ENCODE assay signal across 8 cellular contexts in genomic region chr13:40060318-40061007, GRCh38.
A peak's percentile ranks its signal among the peaks of the same experiment; 100 is the strongest.
DNase-seq lines count a peak whose midpoint lies in the region; ATAC-seq and TF ChIP-seq lines count a peak whose summit lies in the region.

No MANE protein-coding gene starts in this region.

- peaks cover 74% of the 10 kb centered on the region for H3K4me1 ChIP-seq in adipocyte (ENCODE audit: control insufficient read depth, insufficient read depth, low read length)

- ATAC-seq in GM19467 (IDR thresholded peaks at IDR 0.05; ENCODE audit: unreplicated experiment) (peak; percentile 82), HG03558 (IDR thresholded peaks at IDR 0.05; ENCODE audit: extremely low read depth, unreplicated experiment) (peak; percentile 76)
- ATAC-seq in CD4-positive, alpha-beta T cell (ENCODE audit: poor library complexity) = no peak

- CTCF ChIA-PET in CD4-positive, alpha-beta T cell (lab: Charles Lee) = interaction anchor here (2.3 kb wide), 1 partner anchor 118 kb away, joined by 5 read pairs; no protein-coding TSS in a partner anchor

- no peak overlapping the region for H3K27ac ChIP-seq in CD4-positive, alpha-beta T cell (ENCODE audit: low read depth, low read length)

- TF ChIP-seq CTCF in CD4-positive, alpha-beta T cell (IDR thresholded peaks at IDR 0.05) = no peak

- H3K27ac Mint-ChIP-seq in CD4-positive, alpha-beta T cell = no peak overlapping the region

- H3K4me1 Mint-ChIP-seq in CD4-positive, alpha-beta T cell (ENCODE audit: low read depth) = peaks cover 33% of the 10 kb centered on the region

- POLR2A ChIA-PET in CD4-positive, alpha-beta T cell (lab: Charles Lee) = no interaction called here

- intact Hi-C loops in CD4-positive, alpha-beta T cell (cut with DNase I, micrococcal nuclease) = no loop called here

- H3K4me3 ChIP-seq in adipocyte (ENCODE audit: low read length) = no peak overlapping the region

- no peaks in the 10 kb centered on the region for H3K27me3 Mint-ChIP-seq in CD4-positive, alpha-beta T cell

- no peaks in the 10 kb centered on the region for H3K27me3 ChIP-seq in adipocyte (replicated peaks; ENCODE audit: control insufficient read depth, insufficient read depth, low read length)
- no peaks in the 10 kb centered on the region for H3K27me3 ChIP-seq in CD4-positive, alpha-beta T cell (ENCODE audit: control insufficient read depth, insufficient read depth, low read length)

- H3K9ac ChIP-seq in adipocyte (ENCODE audit: low read length) = peak overlapping the region; percentile 75

- H3K9me3 Mint-ChIP-seq in CD4-positive, alpha-beta T cell = no peaks in the 10 kb centered on the region

- H3K9me3 ChIP-seq in adipocyte (ENCODE audit: control insufficient read depth, low read length) = no peaks in the 10 kb centered on the region
- no peaks in the 10 kb centered on the region for H3K9me3 ChIP-seq in CD4-positive, alpha-beta T cell (ENCODE audit: control insufficient read depth, low read length)

- no peaks in the 10 kb centered on the region for H3K36me3 ChIP-seq in adipocyte (ENCODE audit: control insufficient read depth, insufficient read depth, low read length, severe bottlenecking)

- DNase-seq in GM04503 (ENCODE audit: low read depth) (peak; percentile 34), adipocyte (ENCODE audit: low read depth) (peak; percentile 1), nucleus accumbens (lab: John Stamatoyannopoulos, UW) (peak in 34 of 56 donors; percentile 5 to 68 (median 27)), NOMO-1 treated with DMSO at 0.1 percent for 48 hours (lab: John Stamatoyannopoulos, UW; ENCODE audit: unreplicated experiment) (no peak), erythroblast (lab: John Stamatoyannopoulos, UW) (no peak)
- no peak for DNase-seq in CD4-positive, alpha-beta T cell

- no peaks in the 10 kb centered on the region for H3K36me3 Mint-ChIP-seq in CD4-positive, alpha-beta T cell (ENCODE audit: low read depth)

- H3K4me3 Mint-ChIP-seq in CD4-positive, alpha-beta T cell = no peak overlapping the region

- TF ChIP-seq POLR2A in erythroblast (IDR thresholded peaks at IDR 0.05; ENCODE audit: low read length) = no peak

Comparison
In these comparisons a context has a peak if more than half of its experiments do, and no peak if none do; other contexts are left out.
1. DNase-seq: peak in GM04503 (single experiment), adipocyte (single experiment) and nucleus accumbens (34 of 56); none in NOMO-1 treated with DMSO at 0.1 percent for 48 hours (single experiment), erythroblast (0 of 2) and CD4-positive, alpha-beta T cell (0 of 10).